28 cellular contexts compared by ENCODE assay signal in the genomic region with DNA sequence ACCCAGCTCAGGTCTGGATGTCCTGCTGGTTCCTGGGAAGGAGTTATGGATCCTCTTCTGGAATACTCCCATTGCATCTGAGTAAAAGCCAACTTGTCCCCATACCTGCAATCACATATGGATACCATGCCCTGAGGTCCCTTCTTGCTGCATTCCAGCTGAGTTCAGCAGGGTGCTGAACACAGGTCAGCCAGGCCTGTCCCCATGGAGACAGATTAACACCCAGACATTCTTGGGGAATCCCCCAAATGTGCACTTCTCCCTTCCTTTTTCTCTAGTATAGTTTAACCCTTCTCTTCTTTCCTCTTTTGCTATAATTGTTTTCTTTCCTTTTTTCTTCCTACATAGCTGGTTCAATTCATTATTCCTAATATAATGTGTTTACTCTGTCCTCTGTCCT.
DNase-seq lines count a peak whose midpoint lies in the region; ATAC-seq and TF ChIP-seq lines count a peak whose summit lies in the region.
"Had no signal": no experiment of that assay in that cellular context is flagged by ENCODE, and none has a peak within 500 bp of the region (broad histone marks: within the 10 kb centered on the region; RNA-seq: fewer than 3 reads in every experiment).

No MANE protein-coding gene starts in this region.

- H3K27me3 ChIP-seq in foreskin keratinocyte = no peaks in the 10 kb centered on the region
- H3K27me3 ChIP-seq: BE2C, esophagus squamous epithelium, gastrocnemius medialis, hepatocyte, suprapubic skin, vagina had no signal

- peak; percentile 97 for ATAC-seq in GM19372 (IDR thresholded peaks at IDR 0.05; ENCODE audit: low read depth, unreplicated experiment)
- peak; percentile 87 for ATAC-seq in HG03342 (IDR thresholded peaks at IDR 0.05; ENCODE audit: unreplicated experiment)
- ATAC-seq in foreskin keratinocyte = peak; percentile 21
- ATAC-seq: activated CD8-positive, alpha-beta memory T cell treated with anti-CD3 and anti-CD28 coated beads, Interleukin-2, amount 10 ng/mL, durations not matched to agents 7 days and 5 days; gastrocnemius medialis; left lobe of liver; naive thymus-derived CD4-positive, alpha-beta T cell; PC-3 had no signal

- H3K27ac ChIP-seq in foreskin keratinocyte = no peak overlapping the region
- H3K27ac ChIP-seq: esophagus squamous epithelium, gastrocnemius medialis, suprapubic skin, vagina had no signal

- in situ Hi-C loops in GM13976 (cut with MboI; ENCODE audit: low sequenced_read_pairs, unreplicated experiment) = no loop called here

- DNase-seq in GM13976 (ENCODE audit: low spot score) (peak; percentile 43), foreskin keratinocyte (no peak), NCI-H446 treated with DMSO at 0.1 percent for 48 hours (lab: John Stamatoyannopoulos, UW) (no peak), NCI-H128 (lab: John Stamatoyannopoulos, UW; ENCODE audit: unreplicated experiment) (no peak), SHP77 treated with DMSO at 0.1 percent for 48 hours (lab: John Stamatoyannopoulos, UW) (no peak)
- no peak for DNase-seq in NK-92 treated with Interleukin-12 subunit alpha and Interleukin-12 subunit beta, amount 100 ng/mL, for 24 hours (lab: John Stamatoyannopoulos, UW)
- DNase-seq: activated CD4-positive, alpha-beta T cell treated with anti-CD3 and anti-CD28 coated beads, Interleukin-2, amount 50 U/mL, for 1 hour; activated CD8-positive, alpha-beta memory T cell treated with anti-CD3 and anti-CD28 coated beads, Interleukin-2, amount 10 ng/mL, durations not matched to agents 7 days and 5 days; activated naive CD4-positive, alpha-beta T cell treated with anti-CD3 and anti-CD28 coated beads, Interleukin-2, amount 50 U/mL, for 16 hours; anterior cingulate cortex; BE2C; DND-41; esophagus squamous epithelium; gastrocnemius medialis; immature natural killer cell; naive thymus-derived CD4-positive, alpha-beta T cell; NCI-H1105 treated with DMSO at 0.1 percent for 48 hours; NCI-H2081 treated with DMSO at 0.1 percent for 48 hours; occipital lobe; PC-3; Right ventricle myocardium superior; T-helper 9 cell had no signal

- TF ChIP-seq CTCF in GM13976 (IDR thresholded peaks at IDR 0.05; ENCODE audit: borderline replicate concordance, control extremely low read depth, extremely low read depth, insufficient read depth, missing control alignments) = no peak
- no peak for TF ChIP-seq CTCF in foreskin keratinocyte (conservative IDR thresholded peaks at IDR 0.05)

- H3K4me1 ChIP-seq in foreskin keratinocyte = no peaks in the 10 kb centered on the region
- H3K4me1 ChIP-seq: BE2C, gastrocnemius medialis, suprapubic skin, vagina had no signal

Comparison
In these comparisons a context has a peak if more than half of its experiments do, and no peak if none do; other contexts are left out.
1. ATAC-seq: peak in every context shown above with its lines; median percentile 97 in GM19372; 87 in HG03342; 21 in foreskin keratinocyte.